ENCODE assay signal across 20 cellular contexts in genomic region chr6:144390886-144391285, GRCh38.
A peak's percentile ranks its signal among the peaks of the same experiment; 100 is the strongest.
DNase-seq lines count a peak whose midpoint lies in the region; ATAC-seq and TF ChIP-seq lines count a peak whose summit lies in the region.
"Had no signal": no experiment of that assay in that cellular context is flagged by ENCODE, and none has a peak within 500 bp of the region (broad histone marks: within the 10 kb centered on the region; RNA-seq: fewer than 3 reads in every experiment).

No MANE protein-coding gene starts in this region.

- H3K4me1 ChIP-seq in HAP-1, result no peaks in the 10 kb centered on the region

- H3K27ac Mint-ChIP-seq in activated CD4-positive, alpha-beta T cell treated with anti-CD3 and anti-CD28 coated beads, Interleukin-2, amount 10 ng/mL, durations not matched to agents 7 days and 5 days, result peak overlapping the region; percentile 46
- no peak overlapping the region for H3K27ac Mint-ChIP-seq in activated CD4-positive, alpha-beta T cell treated with anti-CD3 and anti-CD28 coated beads for 36 hours
- H3K27ac Mint-ChIP-seq: CD4-positive, CD25-positive, alpha-beta regulatory T cell had no signal

- no peaks in the 10 kb centered on the region for H3K36me3 ChIP-seq in HAP-1 (replicated peaks)
- H3K36me3 ChIP-seq: MG63 had no signal

- H3K4me1 Mint-ChIP-seq in activated CD4-positive, alpha-beta T cell treated with anti-CD3 and anti-CD28 coated beads, Interleukin-2, amount 10 ng/mL, durations not matched to agents 7 days and 5 days, result peaks cover 12% of the 10 kb centered on the region
- peaks cover 38% of the 10 kb centered on the region for H3K4me1 Mint-ChIP-seq in activated CD4-positive, alpha-beta T cell treated with anti-CD3 and anti-CD28 coated beads for 36 hours

- peaks cover 56% of the 10 kb centered on the region for H3K36me3 Mint-ChIP-seq in activated CD4-positive, alpha-beta T cell treated with anti-CD3 and anti-CD28 coated beads, Interleukin-2, amount 10 ng/mL, durations not matched to agents 7 days and 5 days (ENCODE audit: low read depth)
- H3K36me3 Mint-ChIP-seq in activated CD4-positive, alpha-beta T cell treated with anti-CD3 and anti-CD28 coated beads for 36 hours (ENCODE audit: low read depth), result peaks cover 8% of the 10 kb centered on the region

- H3K4me3 ChIP-seq in fibroblast of villous mesenchyme (ENCODE audit: low read depth, low read length) (no peak overlapping the region), HAP-1 (no peak overlapping the region)
- H3K4me3 ChIP-seq: GM12878, MG63 had no signal

- H3K9me3 ChIP-seq in HAP-1, result no peaks in the 10 kb centered on the region
- H3K9me3 ChIP-seq: MG63, SK-N-SH had no signal

- H3K4me3 Mint-ChIP-seq in activated CD4-positive, alpha-beta T cell treated with anti-CD3 and anti-CD28 coated beads, Interleukin-2, amount 10 ng/mL, durations not matched to agents 7 days and 5 days, result no peak overlapping the region
- no peak overlapping the region for H3K4me3 Mint-ChIP-seq in activated CD4-positive, alpha-beta T cell treated with anti-CD3 and anti-CD28 coated beads for 36 hours
- H3K4me3 Mint-ChIP-seq: CD4-positive, CD25-positive, alpha-beta regulatory T cell had no signal

- intact Hi-C loops in activated CD4-positive, alpha-beta T cell treated with anti-CD3 and anti-CD28 coated beads for 36 hours (cut with DNase I, micrococcal nuclease), result no loop called here
- intact Hi-C loops in head of caudate nucleus (cut with DNase I), result no loop called here

- no peaks in the 10 kb centered on the region for H3K27me3 Mint-ChIP-seq in activated CD4-positive, alpha-beta T cell treated with anti-CD3 and anti-CD28 coated beads, Interleukin-2, amount 10 ng/mL, durations not matched to agents 7 days and 5 days
- no peaks in the 10 kb centered on the region for H3K27me3 Mint-ChIP-seq in activated CD4-positive, alpha-beta T cell treated with anti-CD3 and anti-CD28 coated beads for 36 hours
- H3K27me3 Mint-ChIP-seq: CD4-positive, CD25-positive, alpha-beta regulatory T cell had no signal

- no peak for ATAC-seq in activated CD4-positive, alpha-beta T cell treated with anti-CD3 and anti-CD28 coated beads for 36 hours
- ATAC-seq: GM12878, PC-3 had no signal

- H3K9me3 Mint-ChIP-seq in activated CD4-positive, alpha-beta T cell treated with anti-CD3 and anti-CD28 coated beads, Interleukin-2, amount 10 ng/mL, durations not matched to agents 7 days and 5 days, result peaks cover 12% of the 10 kb centered on the region
- peaks cover 8% of the 10 kb centered on the region for H3K9me3 Mint-ChIP-seq in activated CD4-positive, alpha-beta T cell treated with anti-CD3 and anti-CD28 coated beads for 36 hours (ENCODE audit: low read depth)

- no peak for DNase-seq in activated CD4-positive, alpha-beta T cell treated with anti-CD3 and anti-CD28 coated beads, Interleukin-2, amount 10 ng/mL, durations not matched to agents 7 days and 5 days
- no peak for DNase-seq in activated CD4-positive, alpha-beta T cell treated with anti-CD3 and anti-CD28 coated beads for 36 hours
- peak; percentile 49 for DNase-seq in dermis blood vessel endothelial cell
- DNase-seq in fibroblast of villous mesenchyme (ENCODE audit: low read depth), result peak; percentile 25
- peak; percentile 53 for DNase-seq in renal cortical epithelial cell (ENCODE audit: low read depth)
- no peak for DNase-seq in HAP-1 (ENCODE audit: low spot score in 2 of 2)
- no peak for DNase-seq in GM13976 (ENCODE audit: low spot score)
- DNase-seq in head of caudate nucleus, result no peak
- DNase-seq: ACHN; CD4-positive, CD25-positive, alpha-beta regulatory T cell; DMS153; KBM-7; MG63; NCI-H2029; NCI-H446; NCI-H524 treated with DMSO at 0.1 percent for 48 hours; NCI-H774; PC-3; SK-N-SH had no signal

- POLR2A ChIA-PET in activated CD4-positive, alpha-beta T cell treated with anti-CD3 and anti-CD28 coated beads, Interleukin-2, amount 10 ng/mL, durations not matched to agents 7 days and 5 days (lab: Charles Lee), result no interaction called here
- POLR2A ChIA-PET in activated CD4-positive, alpha-beta T cell treated with anti-CD3 and anti-CD28 coated beads for 36 hours (lab: Charles Lee), result no interaction called here

- no peak for TF ChIP-seq CTCF in fibroblast of villous mesenchyme (IDR thresholded peaks at IDR 0.05; ENCODE audit: insufficient read depth, low read depth, low read length)
- TF ChIP-seq CTCF in GM13976 (IDR thresholded peaks at IDR 0.05; ENCODE audit: borderline replicate concordance, control extremely low read depth, extremely low read depth, insufficient read depth, missing control alignments), result no peak

- CTCF ChIA-PET in activated CD4-positive, alpha-beta T cell treated with anti-CD3 and anti-CD28 coated beads, Interleukin-2, amount 10 ng/mL, durations not matched to agents 7 days and 5 days (lab: Charles Lee), result interaction anchor here (0.6 to 1.3 kb wide), 5 partner anchors 9 to 190 kb away, joined by 3 to 8 read pairs (median 3); no protein-coding TSS in a partner anchor
- CTCF ChIA-PET in activated CD4-positive, alpha-beta T cell treated with anti-CD3 and anti-CD28 coated beads for 36 hours (lab: Charles Lee), result interaction anchor here (0.7 kb wide), 1 partner anchor 146 kb away, joined by 3 read pairs; no protein-coding TSS in a partner anchor

- H3K27me3 ChIP-seq in HAP-1 (ENCODE audit: low read depth), result no peaks in the 10 kb centered on the region
- H3K27me3 ChIP-seq: MG63 had no signal

- in situ Hi-C loops in HAP-1 (cut with MboI; ENCODE audit: low sequenced_read_pairs) (no loop called here), GM13976 (cut with MboI; ENCODE audit: low sequenced_read_pairs, unreplicated experiment) (no loop called here)

Comparison
In these comparisons a context has a peak if more than half of its experiments do, and no peak if none do; other contexts are left out.
1. DNase-seq: peak in dermis blood vessel endothelial cell (single experiment), fibroblast of villous mesenchyme (single experiment) and renal cortical epithelial cell (single experiment); none in activated CD4-positive, alpha-beta T cell treated with anti-CD3 and anti-CD28 coated beads, Interleukin-2, amount 10 ng/mL, durations not matched to agents 7 days and 5 days (single experiment), activated CD4-positive, alpha-beta T cell treated with anti-CD3 and anti-CD28 coated beads for 36 hours (single experiment), HAP-1 (0 of 2), GM13976 (single experiment) and head of caudate nucleus (0 of 42).